20 cellular contexts compared by ENCODE assay signal in genomic region chr10:43842496-43842895, GRCh38.
"Had no signal": no experiment of that assay in that cellular context is flagged by ENCODE, and none has a peak within 500 bp of the region (broad histone marks: within the 10 kb centered on the region; RNA-seq: fewer than 3 reads in every experiment).

No MANE protein-coding gene starts in this region.

- FAIRE-seq: keratinocyte, small intestine had no signal

- H3K36me3 ChIP-seq: colonic mucosa, esophagus squamous epithelium, suprapubic skin, transverse colon, WERI-Rb-1 had no signal

- H3K27me3 ChIP-seq: colonic mucosa, esophagus squamous epithelium, suprapubic skin, transverse colon had no signal

- H3K9me3 Mint-ChIP-seq: activated CD4-positive, alpha-beta memory T cell treated with anti-CD3 and anti-CD28 coated beads for 36 hours; activated naive CD8-positive, alpha-beta T cell treated with anti-CD3 and anti-CD28 coated beads, Interleukin-2, amount 10 ng/mL, durations not matched to agents 7 days and 5 days; activated T-helper 17 cell treated with anti-CD3 and anti-CD28 coated beads, Interleukin-2, amount 50 U/mL, for 72 hours; central memory CD8-positive, alpha-beta T cell; stimulated activated naive CD8-positive, alpha-beta T cell treated with anti-CD3 and anti-CD28 coated beads, Interleukin-15, amount 100 ng/mL, for 72 hours had no signal

- H3K27ac ChIP-seq: colonic mucosa, WERI-Rb-1 had no signal

- H3K27ac Mint-ChIP-seq: activated CD4-positive, alpha-beta memory T cell treated with anti-CD3 and anti-CD28 coated beads for 36 hours; activated naive CD8-positive, alpha-beta T cell treated with anti-CD3 and anti-CD28 coated beads, Interleukin-2, amount 10 ng/mL, durations not matched to agents 7 days and 5 days; activated T-helper 17 cell treated with anti-CD3 and anti-CD28 coated beads, Interleukin-2, amount 50 U/mL, for 72 hours; progenitor cell of endocrine pancreas had no signal

- H3K27me3 Mint-ChIP-seq: activated CD4-positive, alpha-beta memory T cell treated with anti-CD3 and anti-CD28 coated beads for 36 hours; activated T-helper 17 cell treated with anti-CD3 and anti-CD28 coated beads, Interleukin-2, amount 50 U/mL, for 72 hours; central memory CD8-positive, alpha-beta T cell; stimulated activated naive CD8-positive, alpha-beta T cell treated with anti-CD3 and anti-CD28 coated beads, Interleukin-15, amount 100 ng/mL, for 72 hours had no signal

- H3K4me1 ChIP-seq: colonic mucosa had no signal

- H3K4me3 Mint-ChIP-seq: activated CD4-positive, alpha-beta memory T cell treated with anti-CD3 and anti-CD28 coated beads for 36 hours; activated naive CD8-positive, alpha-beta T cell treated with anti-CD3 and anti-CD28 coated beads, Interleukin-2, amount 10 ng/mL, durations not matched to agents 7 days and 5 days; activated T-helper 17 cell treated with anti-CD3 and anti-CD28 coated beads, Interleukin-2, amount 50 U/mL, for 72 hours; brain; central memory CD8-positive, alpha-beta T cell; stimulated activated naive CD8-positive, alpha-beta T cell treated with anti-CD3 and anti-CD28 coated beads, Interleukin-15, amount 100 ng/mL, for 72 hours had no signal

- H3K4me3 ChIP-seq: colonic mucosa, esophagus squamous epithelium, suprapubic skin, transverse colon had no signal

- H3K9me3 ChIP-seq: colonic mucosa, esophagus squamous epithelium, suprapubic skin, transverse colon had no signal

- DNase-seq: activated CD4-positive, alpha-beta memory T cell treated with anti-CD3 and anti-CD28 coated beads for 36 hours; activated naive CD4-positive, alpha-beta T cell; activated naive CD8-positive, alpha-beta T cell treated with anti-CD3 and anti-CD28 coated beads, Interleukin-2, amount 10 ng/mL, durations not matched to agents 7 days and 5 days; activated T-cell treated with anti-CD3 and anti-CD28 coated beads, Interleukin-2, amount 50 U/mL, for 1 hour; colonic mucosa; esophagus squamous epithelium; hypothalamus; small intestine; stimulated activated CD4-positive, alpha-beta T cell treated with anti-CD3 and anti-CD28 coated beads, Interleukin-15, amount 100 ng/mL, for 24 hours; stimulated activated CD4-positive, alpha-beta T cell treated with anti-CD3 and anti-CD28 coated beads, Interleukin-2, amount 100 ng/mL, for 48 hours; stimulated activated naive CD8-positive, alpha-beta T cell treated with anti-CD3 and anti-CD28 coated beads, Interleukin-15, amount 100 ng/mL, for 72 hours; transverse colon; WERI-Rb-1 had no signal

- ATAC-seq: activated T-helper 17 cell treated with anti-CD3 and anti-CD28 coated beads, Interleukin-2, amount 50 U/mL, for 72 hours; left lobe of liver had no signal

- H3K36me3 Mint-ChIP-seq: activated naive CD8-positive, alpha-beta T cell treated with anti-CD3 and anti-CD28 coated beads, Interleukin-2, amount 10 ng/mL, durations not matched to agents 7 days and 5 days; brain had no signal
